19 cellular contexts compared by ENCODE assay signal in genomic region chr4:97845758-97846157, GRCh38.
DNase-seq lines count a peak whose midpoint lies in the region; ATAC-seq and TF ChIP-seq lines count a peak whose summit lies in the region.
"Had no signal": no experiment of that assay in that cellular context is flagged by ENCODE, and none has a peak within 500 bp of the region (broad histone marks: within the 10 kb centered on the region; RNA-seq: fewer than 3 reads in every experiment).

No MANE protein-coding gene starts in this region.

- no peaks in the 10 kb centered on the region for H3K27me3 ChIP-seq in GM23338 (ENCODE audit: insufficient read depth)
- no peaks in the 10 kb centered on the region for H3K27me3 ChIP-seq in HUES64 (ENCODE audit: insufficient read depth, low read length)
- H3K27me3 ChIP-seq in mesendoderm (ENCODE audit: insufficient read depth, low read length, poor library complexity) = no peaks in the 10 kb centered on the region

- peak overlapping the region; percentile 9; the same call in 1 of the 2 replicates for H3K27ac Mint-ChIP-seq in GM23338
- H3K27ac Mint-ChIP-seq: B cell; CD4-positive, alpha-beta T cell had no signal

- H3K9me3 Mint-ChIP-seq in GM23338 = 0 out of 3 replicates have a peak, but pooled peaks cover 2% of the 10 kb centered on the region

- no peak overlapping the region for H2BK5ac ChIP-seq in mesendoderm (ENCODE audit: low read length)

- H3K56ac ChIP-seq in mesendoderm (ENCODE audit: low read length) = no peak overlapping the region

- H3K36me3 Mint-ChIP-seq in GM23338 (ENCODE audit: low read depth) = 0 out of 3 replicates have a peak, but pooled peaks cover 2% of the 10 kb centered on the region

- peak; percentile 86 for ATAC-seq in GM23338
- ATAC-seq in activated CD4-positive, CD25-positive, alpha-beta regulatory T cell treated with anti-CD3 and anti-CD28 coated beads, Interleukin-2, amount 50 U/mL, for 24 hours = no peak
- ATAC-seq: HCT116 had no signal

- H3K79me2 ChIP-seq in GM23338 (replicated peaks; ENCODE audit: insufficient read depth) (no peaks in the 10 kb centered on the region), mesendoderm (ENCODE audit: control insufficient read depth, insufficient read depth, low read length) (no peaks in the 10 kb centered on the region)

- H3K9me2 ChIP-seq in GM23338 (ENCODE audit: insufficient read depth) = no peaks in the 10 kb centered on the region

- H3K9ac ChIP-seq in HUES64 (ENCODE audit: low read depth, low read length) (no peak overlapping the region), mesendoderm (ENCODE audit: low read length) (no peak overlapping the region)
- H3K9ac ChIP-seq: GM23248 had no signal

- H3K4me3 ChIP-seq in GM23338 (no peak overlapping the region), HUES64 (ENCODE audit: low read length) (0 out of 2 replicates have a peak overlapping the region, but pooled peaks have one; percentile 13), mesendoderm (ENCODE audit: low read length) (no peak overlapping the region)
- H3K4me3 ChIP-seq: GM23248 had no signal

- H3K4me1 ChIP-seq in GM23338 (ENCODE audit: insufficient read depth) (peaks cover 11% of the 10 kb centered on the region), HUES64 (ENCODE audit: insufficient read depth, low read length) (peaks cover 22% of the 10 kb centered on the region), mesendoderm (ENCODE audit: control insufficient read depth, low read depth, low read length) (no peaks in the 10 kb centered on the region)

- H3K79me1 ChIP-seq in mesendoderm (ENCODE audit: low read length) = no peaks in the 10 kb centered on the region

- no peaks in the 10 kb centered on the region for H3F3A ChIP-seq in GM23338 (replicated peaks; ENCODE audit: low read depth)

- H3K23ac ChIP-seq in mesendoderm (ENCODE audit: low read length) = no peak overlapping the region

- TF ChIP-seq CTCF in GM23338 (conservative IDR thresholded peaks at IDR 0.05; ENCODE audit: low read depth in 2 of 2) = no peak

- H2BK120ac ChIP-seq in mesendoderm (ENCODE audit: low read depth, low read length) = no peak overlapping the region

- H3K27ac ChIP-seq in GM23338 (ENCODE audit: low read depth) (no peak overlapping the region), HUES64 (ENCODE audit: low read depth, low read length) (peak overlapping the region; percentile 84; the same call in 1 of the 2 replicates), mesendoderm (ENCODE audit: low read depth, low read length) (no peak overlapping the region)
- H3K27ac ChIP-seq: GM23248, HL-60 had no signal

- H4K8ac ChIP-seq in mesendoderm (ENCODE audit: low read depth, low read length) = no peak overlapping the region

- no peak overlapping the region for H2BK15ac ChIP-seq in mesendoderm (replicated peaks; ENCODE audit: low read depth)

- H3K4me1 Mint-ChIP-seq in GM23338 = peaks cover 12% of the 10 kb centered on the region
- H3K4me1 Mint-ChIP-seq: B cell had no signal

- no peaks in the 10 kb centered on the region for H3K27me3 Mint-ChIP-seq in GM23338 (ENCODE audit: insufficient read depth, low read depth, poor library complexity)
- H3K27me3 Mint-ChIP-seq: B cell; CD4-positive, alpha-beta T cell had no signal

- H4K5ac ChIP-seq in mesendoderm (ENCODE audit: low read length) = no peak overlapping the region

- no peak overlapping the region for H3K4ac ChIP-seq in mesendoderm (ENCODE audit: low read depth, low read length)

- no peaks in the 10 kb centered on the region for H3K9me3 ChIP-seq in HUES64 (ENCODE audit: insufficient read depth, low read depth, low read length)

- H3K36me3 ChIP-seq in GM23338 (ENCODE audit: insufficient read depth) = no peaks in the 10 kb centered on the region
- H3K36me3 ChIP-seq in HUES64 (ENCODE audit: insufficient read depth, low read length) = no peaks in the 10 kb centered on the region
- no peaks in the 10 kb centered on the region for H3K36me3 ChIP-seq in mesendoderm (ENCODE audit: control insufficient read depth, insufficient read depth, low read length)

- H4K20me1 ChIP-seq in GM23338 (replicated peaks; ENCODE audit: insufficient read depth) = no peaks in the 10 kb centered on the region

- H3K18ac ChIP-seq in mesendoderm (ENCODE audit: low read length) = no peak overlapping the region

- H2AK5ac ChIP-seq in mesendoderm (ENCODE audit: low read length) = no peak overlapping the region

- H3K4me2 ChIP-seq in GM23338 (no peak overlapping the region; the same call in 1 of the 2 replicates), mesendoderm (ENCODE audit: low read length) (no peak overlapping the region)

- H2AFZ ChIP-seq in GM23338 = no peak overlapping the region
- H2AFZ ChIP-seq: GM23248 had no signal

- DNase-seq in GM23338 (ENCODE audit: low spot score) = peak; percentile 53
- peak; percentile 30 for DNase-seq in iPS DF 19.7 (ENCODE audit: low read depth, low spot score)
- DNase-seq in mesendoderm = peak; percentile 7
- no peak for DNase-seq in NCI-H2171 (lab: John Stamatoyannopoulos, UW)
- DNase-seq in DMS53 (lab: John Stamatoyannopoulos, UW) = no peak
- DNase-seq: ACHN; C1 segment of cervical spinal cord; Calu3; CD4-positive, alpha-beta T cell; DMS 273 treated with DMSO at 0.1 percent for 48 hours; DMS79; GM23248; IMR-90; KBM-7 had no signal

- no peak overlapping the region for H3K4me3 Mint-ChIP-seq in GM23338
- H3K4me3 Mint-ChIP-seq: B cell; CD4-positive, alpha-beta T cell had no signal

TF ChIP-seq in GM23338, 12 proteins besides CTCF, POLR2A, EP300 and RAD21:
- TF ChIP-seq ZNF462 (CRISPR knock-in tag; IDR thresholded peaks at IDR 0.05) = peak; percentile 92
- no peak for TF ChIP-seq CREB1 (CRISPR knock-in tag; IDR thresholded peaks at IDR 0.05; ENCODE audit: low read depth)

Comparison
In these comparisons a context has a peak if more than half of its experiments do, and no peak if none do; other contexts are left out.
1. DNase-seq: peak in GM23338 (single experiment), iPS DF 19.7 (single experiment) and mesendoderm (single experiment); none in NCI-H2171 (single experiment) and DMS53 (single experiment).